16 cellular contexts compared by ENCODE assay signal in genomic region chr5:112563169-112563826, GRCh38.
DNase-seq lines count a peak whose midpoint lies in the region; ATAC-seq, FAIRE-seq and TF ChIP-seq lines count a peak whose summit lies in the region.
"Had no signal": no experiment of that assay in that cellular context is flagged by ENCODE, and none has a peak within 500 bp of the region (broad histone marks: within the 10 kb centered on the region; RNA-seq: fewer than 3 reads in every experiment).

No MANE protein-coding gene starts in this region.

- TF ChIP-seq CTCF in HEK293 (tag by site-specific recombination; IDR thresholded peaks at IDR 0.05) (no peak), GM12878 (IDR thresholded peaks at IDR 0.05 in 2 of 3, conservative IDR thresholded peaks at IDR 0.05 in 1 of 3; ENCODE audit: control insufficient read depth in 2 of 3, extremely low read depth in 1 of 3, insufficient read depth in 1 of 3, low read depth in 3 of 3, low read length in 3 of 3) (no peak)

- H3K36me3 ChIP-seq in BLaER1 treated with 17β-estradiol and CSF1 and Interleukin-3, amounts not matched to agents 10 nM and 100 nM: peaks cover 0 to 14% (median 6%) of the 10 kb centered on the region in 11 experiments; a peak in 4 of 22 replicates
- no peaks in the 10 kb centered on the region for H3K36me3 ChIP-seq in HEK293 (ENCODE audit: control insufficient read depth in 2 of 2, insufficient read depth in 1 of 2, low read length in 2 of 2)
- no peaks in the 10 kb centered on the region for H3K36me3 ChIP-seq in GM12878 (ENCODE audit: control insufficient read depth in 2 of 2, insufficient read depth in 2 of 2, low read length in 1 of 2)

- H3K4me3 ChIP-seq in BLaER1 treated with 17β-estradiol and CSF1 and Interleukin-3, amounts not matched to agents 10 nM and 100 nM: peak overlapping the region in 6 of 10 experiments; percentile 13 to 36 (median 28); a peak in 8 of 20 replicates
- no peak overlapping the region for H3K4me3 ChIP-seq in HEK293 (ENCODE audit: low read depth, low read length)
- no peak overlapping the region for H3K4me3 ChIP-seq in GM12878

- no peak for TF ChIP-seq RAD21 in GM12878 (IDR thresholded peaks at IDR 0.05; ENCODE audit: insufficient read depth, low read depth, low read length)

- DNase-seq in GM12878 (ENCODE audit: low read depth, low spot score): no peak
- DNase-seq in NCI-H187 (lab: John Stamatoyannopoulos, UW): no peak
- no peak for DNase-seq in activated T-cell treated with anti-CD3 and anti-CD28 coated beads, Interleukin-2, amount 50 U/mL, for 48 hours
- no peak for DNase-seq in ACHN
- DNase-seq: C1 segment of cervical spinal cord; CD4-positive, CD25-positive, alpha-beta regulatory T cell; CD8-positive, alpha-beta memory T cell; COR-L47; DMS153; GOT3; H9 had no signal

- no peak overlapping the region for H3K27ac ChIP-seq in BLaER1 treated with 17β-estradiol and CSF1 and Interleukin-3, amounts not matched to agents 10 nM and 100 nM
- H3K27ac ChIP-seq in HEK293 (ENCODE audit: extremely low read depth, low read depth, low read length) (no peak overlapping the region), GM12878 (ENCODE audit: control insufficient read depth, insufficient read depth) (no peak overlapping the region)

- no peaks in the 10 kb centered on the region for H3K79me2 ChIP-seq in GM12878 (ENCODE audit: control insufficient read depth, insufficient read depth, low read length)

- no TSS peak for BruUV-seq in GM12878 (replicated peaks; lab: Mats Ljungman, UMichigan)

- POLR2A ChIA-PET in HEK293 (lab: Yijun Ruan, JAX) (no interaction called here), GM12878 (lab: Charles Lee) (no interaction called here)

- peaks cover 39 to 65% (median 47%) of the 10 kb centered on the region in 11 experiments for H3K9me3 ChIP-seq in BLaER1 treated with 17β-estradiol and CSF1 and Interleukin-3, amounts not matched to agents 10 nM and 100 nM (replicated peaks in 1 of 11)
- H3K9me3 ChIP-seq in HEK293 (ENCODE audit: control insufficient read depth, insufficient read depth, low read depth, low read length) (no peaks in the 10 kb centered on the region), GM12878 (replicated peaks; ENCODE audit: control insufficient read depth, insufficient read depth, low read length) (peaks cover 9% of the 10 kb centered on the region; the same call in 1 of the 3 replicates)

- no peak for TF ChIP-seq POLR2A in GM12878 (IDR thresholded peaks at IDR 0.05; ENCODE audit: low read depth, low read length)

- H3K27me3 ChIP-seq in BLaER1 treated with 17β-estradiol and CSF1 and Interleukin-3, amounts not matched to agents 10 nM and 100 nM: no peaks in the 10 kb centered on the region
- H3K27me3 ChIP-seq in GM12878 (replicated peaks in 1 of 2; ENCODE audit: control insufficient read depth in 2 of 2, insufficient read depth in 2 of 2, low read length in 1 of 2): no peaks in the 10 kb centered on the region

- no peak overlapping the region for H2AFZ ChIP-seq in GM12878 (ENCODE audit: control insufficient read depth, low read depth, low read length)

- SMC1A ChIA-PET in GM12878 (lab: Charles Lee; ENCODE audit: uncharacterized antibody, unreplicated experiment): no interaction called here

- H3K9ac ChIP-seq in BLaER1 treated with 17β-estradiol and CSF1 and Interleukin-3, amounts not matched to agents 10 nM and 100 nM: no peak overlapping the region
- no peak overlapping the region for H3K9ac ChIP-seq in GM12878 (ENCODE audit: control insufficient read depth, insufficient read depth, low read length)

- 50% methylated on average over 5 of the region's 5 CpGs for WGBS in GM12878 (ENCODE audit: insufficient coverage, insufficient replicate concordance, low lambda C conversion rate, missing lambda C conversion rate)

- CTCF ChIA-PET in HEK293 (lab: Yijun Ruan, JAX) (interaction anchor here (0.5 to 0.6 kb wide), 2 partner anchors 229 to 363 kb away, joined by 3 read pairs; no protein-coding TSS in a partner anchor), GM12878 (lab: Yijun Ruan, JAX) (interaction anchor here (1.7 kb wide), 1 partner anchor 194 kb away, joined by 5 read pairs; no protein-coding TSS in a partner anchor)

- no peak overlapping the region for H3K4me2 ChIP-seq in BLaER1 treated with 17β-estradiol and CSF1 and Interleukin-3, amounts not matched to agents 10 nM and 100 nM
- H3K4me2 ChIP-seq in GM12878 (ENCODE audit: control insufficient read depth, insufficient read depth): no peak overlapping the region

- H3K4me1 ChIP-seq in BLaER1 treated with 17β-estradiol and CSF1 and Interleukin-3, amounts not matched to agents 10 nM and 100 nM: no peaks in the 10 kb centered on the region
- no peaks in the 10 kb centered on the region for H3K4me1 ChIP-seq in HEK293 (ENCODE audit: control insufficient read depth, insufficient read depth, low read length)
- no peaks in the 10 kb centered on the region for H3K4me1 ChIP-seq in GM12878 (ENCODE audit: control insufficient read depth, insufficient read depth, low read length)

- intact Hi-C loops in GM12878 (cut with micrococcal nuclease; ENCODE audit: unreplicated experiment): no loop called here

- no peak for TF ChIP-seq EP300 in GM12878 (IDR thresholded peaks at IDR 0.05; ENCODE audit: borderline replicate concordance in 1 of 2, control insufficient read depth in 1 of 2, low read depth in 2 of 2, low read length in 2 of 2)

- no peaks in the 10 kb centered on the region for H4K20me1 ChIP-seq in BLaER1 treated with 17β-estradiol and CSF1 and Interleukin-3, amounts not matched to agents 10 nM and 100 nM
- H4K20me1 ChIP-seq in GM12878 (ENCODE audit: control insufficient read depth, insufficient read depth): no peaks in the 10 kb centered on the region

- no peak for ATAC-seq in GM12878

- no peak for FAIRE-seq in GM12878 (lab: Jason Lieb, UNC)
- FAIRE-seq: A204.1, G401.6, GM12892 had no signal

- in situ Hi-C loops in GM12878 (cut with MboI) (no loop called here), ACHN (cut with HindIII; ENCODE audit: low pct_ligation_motif_present, low pct_unique_long_range_greater_than_20kb, low sequenced_read_pairs) (no loop called here)

- RAD21 ChIA-PET in GM12878 (lab: Charles Lee; ENCODE audit: unreplicated experiment): no interaction called here

TF ChIP-seq in HEK293, 187 proteins besides CTCF, POLR2A, EP300 and RAD21:
- TF ChIP-seq SETDB1 (IDR thresholded peaks at IDR 0.05; ENCODE audit: insufficient read length, low read length) (peak; percentile 68), ZNF585B (tag by site-specific recombination; IDR thresholded peaks at IDR 0.05) (peak; percentile 93), ZNF514 (tag by site-specific recombination; IDR thresholded peaks at IDR 0.05) (no peak)
TF ChIP-seq in HEK293: peak in this region for 2.

TF ChIP-seq in GM12878, 131 proteins besides CTCF, POLR2A, EP300 and RAD21:
- no peak for TF ChIP-seq E4F1 (IDR thresholded peaks at IDR 0.05; ENCODE audit: borderline replicate concordance, partially characterized antibody)
- TF ChIP-seq CBX5 (IDR thresholded peaks at IDR 0.05; ENCODE audit: low read depth): peak; percentile 49; the same call in 1 of the 2 replicates

Comparison
In these comparisons a context has a peak if more than half of its experiments do, and no peak if none do; other contexts are left out.
1. H3K4me3 ChIP-seq: peak in BLaER1 treated with 17β-estradiol and CSF1 and Interleukin-3, amounts not matched to agents 10 nM and 100 nM (6 of 10); none in HEK293 (single experiment) and GM12878 (single experiment).